In genomic region chr3:28840976-28841376, GRCh38 we compare ENCODE assay signal across 13 cellular contexts.
A peak's percentile ranks its signal among the peaks of the same experiment; 100 is the strongest.
DNase-seq lines count a peak whose midpoint lies in the region; ATAC-seq and TF ChIP-seq lines count a peak whose summit lies in the region.
"Had no signal": no experiment of that assay in that cellular context is flagged by ENCODE, and none has a peak within 500 bp of the region (broad histone marks: within the 10 kb centered on the region; RNA-seq: fewer than 3 reads in every experiment).

No MANE protein-coding gene starts in this region.

- TF ChIP-seq CTCF in GM10266 (IDR thresholded peaks at IDR 0.05; ENCODE audit: control insufficient read depth, insufficient read depth, low read depth, missing control alignments): no peak

- DNase-seq in stimulated activated CD4-positive, alpha-beta T cell treated with anti-CD3 and anti-CD28 coated beads, Interleukin-15, amount 100 ng/mL, for 48 hours (ENCODE audit: low read depth in 2 of 2): peak; percentile 38 to 43
- no peak for DNase-seq in stimulated activated CD4-positive, alpha-beta T cell treated with anti-CD3 and anti-CD28 coated beads, Interleukin-4, amount 100 ng/mL, for 1 hour
- DNase-seq in activated T-cell treated with anti-CD3 and anti-CD28 coated beads, Interleukin-2, amount 50 U/mL, for 48 hours: peak; percentile 58 to 65
- no peak for DNase-seq in superior temporal gyrus (ENCODE audit: extremely low spot score)
- DNase-seq in GM10266 (ENCODE audit: extremely low spot score): no peak
- DNase-seq in NCI-H2171 treated with DMSO at 0.1 percent for 48 hours (lab: John Stamatoyannopoulos, UW): no peak
- no peak for DNase-seq in AML-193 (lab: John Stamatoyannopoulos, UW)
- DNase-seq: activated effector memory CD4-positive, alpha-beta T cell treated with anti-CD3 and anti-CD28 coated beads, Interleukin-2, amount 50 U/mL, for 16 hours; MG63; posterior cingulate gyrus; tibial artery had no signal

- peak; percentile 75 for ATAC-seq in HG03060 (IDR thresholded peaks at IDR 0.05; ENCODE audit: low read depth, unreplicated experiment)
- ATAC-seq: Right ventricle myocardium inferior had no signal

Comparison
In these comparisons a context has a peak if more than half of its experiments do, and no peak if none do; other contexts are left out.
1. DNase-seq: peak in stimulated activated CD4-positive, alpha-beta T cell treated with anti-CD3 and anti-CD28 coated beads, Interleukin-15, amount 100 ng/mL, for 48 hours (2 of 2) and activated T-cell treated with anti-CD3 and anti-CD28 coated beads, Interleukin-2, amount 50 U/mL, for 48 hours (2 of 2); none in stimulated activated CD4-positive, alpha-beta T cell treated with anti-CD3 and anti-CD28 coated beads, Interleukin-4, amount 100 ng/mL, for 1 hour (single experiment), superior temporal gyrus (single experiment), GM10266 (single experiment), NCI-H2171 treated with DMSO at 0.1 percent for 48 hours (single experiment) and AML-193 (0 of 2).